8 cellular contexts compared by ENCODE assay signal in genomic region chr16:67561501-67561823, GRCh38. TPM values are rescaled to one million over a fixed set of nuclear protein-coding genes. Genes with fewer than 3 reads are reported as not detected.
DNase-seq lines count a peak whose midpoint lies in the region; ATAC-seq and TF ChIP-seq lines count a peak whose summit lies in the region.

No MANE protein-coding gene starts in this region.

- no peak for ATAC-seq in HG03521 (IDR thresholded peaks at IDR 0.05; ENCODE audit: unreplicated experiment)

- peak overlapping the region; percentile 99 to 100 (median 100) for H3K27ac ChIP-seq in stomach

- TF ChIP-seq CTCF in stomach (IDR thresholded peaks at IDR 0.05) = no peak

- peaks cover 44% of the 10 kb centered on the region for H3K4me1 Mint-ChIP-seq in activated naive CD8-positive, alpha-beta T cell (ENCODE audit: low read depth)
- H3K4me1 Mint-ChIP-seq in immature natural killer cell = peaks cover 31 to 32% of the 10 kb centered on the region in 2 donors

- DNase-seq in NCI-H82 (lab: John Stamatoyannopoulos, UW) (peak; percentile 61), NCI-H82 treated with DMSO at 0.1 percent for 48 hours (lab: John Stamatoyannopoulos, UW; ENCODE audit: unreplicated experiment) (no peak), immature natural killer cell (no peak), stomach (no peak), NCI-H1092 (lab: John Stamatoyannopoulos, UW) (no peak), NOMO-1 (lab: John Stamatoyannopoulos, UW; ENCODE audit: unreplicated experiment in 2 of 2) (no peak)

- no peaks in the 10 kb centered on the region for H3K36me3 ChIP-seq in stomach

- no peaks in the 10 kb centered on the region for H3K9me3 ChIP-seq in stomach

- no peak for TF ChIP-seq POLR2A in stomach (IDR thresholded peaks at IDR 0.05)

- 0 to 4% (median 2%) methylated on average over 8 of the region's 8 CpGs for WGBS in stomach, 5 donors

- peaks cover 2% of the 10 kb centered on the region for H3K36me3 Mint-ChIP-seq in activated naive CD8-positive, alpha-beta T cell
- H3K36me3 Mint-ChIP-seq in immature natural killer cell = no peaks in the 10 kb centered on the region

- no peaks in the 10 kb centered on the region for H3K27me3 Mint-ChIP-seq in activated naive CD8-positive, alpha-beta T cell
- peaks cover 1 to 5% (median 3%) of the 10 kb centered on the region in 3 donors for H3K27me3 Mint-ChIP-seq in immature natural killer cell (ENCODE audit: low read depth in 3 of 3)

- H3K9me3 Mint-ChIP-seq in activated naive CD8-positive, alpha-beta T cell (ENCODE audit: low read depth) = no peaks in the 10 kb centered on the region
- no peaks in the 10 kb centered on the region for H3K9me3 Mint-ChIP-seq in immature natural killer cell

- H3K4me1 ChIP-seq in stomach = peaks cover 18 to 39% (median 36%) of the 10 kb centered on the region in 4 donors

- no peak for TF ChIP-seq EP300 in stomach (IDR thresholded peaks at IDR 0.05)

- H3K27ac Mint-ChIP-seq in activated naive CD8-positive, alpha-beta T cell = peak overlapping the region; percentile 89
- peak overlapping the region; percentile 89 to 96 (median 92) for H3K27ac Mint-ChIP-seq in immature natural killer cell

- intact Hi-C loops in stomach (cut with DNase I; ENCODE audit: low total_unique reads) = no loop called here

- no peaks in the 10 kb centered on the region for H3K27me3 ChIP-seq in stomach

- H3K4me3 ChIP-seq in stomach = peak overlapping the region; percentile 72 to 98 (median 88)

- peak overlapping the region; percentile 88 for H3K4me3 Mint-ChIP-seq in activated naive CD8-positive, alpha-beta T cell
- peak overlapping the region; percentile 84 to 90 (median 88) for H3K4me3 Mint-ChIP-seq in immature natural killer cell

RNA-seq across cellular contexts. Expression of gene CTCF, which starts 0.9 kb away (rescaled TPM):
- polyA plus RNA-seq in immature natural killer cell (10 to 100 TPM; 24.8 to 60.4 (median 28.4) TPM), stomach (10 to 100 TPM; 15.0 to 19.9 (median 17.9) TPM)
- 10 to 100 TPM; 29.2 to 47.3 (median 38.8) TPM for total RNA-seq in stomach

RNA-seq across cellular contexts. Expression of gene RIPOR1, which starts 32.8 kb away (rescaled TPM):
- polyA plus RNA-seq in immature natural killer cell = 1 to 10 TPM; 2.0 to 7.5 (median 3.3) TPM
- total RNA-seq in stomach = 100 to 1,000 TPM in 2 of 5 donors, 10 to 100 TPM in 3; 24.0 to 159 (median 38.4) TPM
- 10 to 100 TPM; 17.2 to 29.5 (median 23.4) TPM for polyA plus RNA-seq in stomach
